ENCODE assay signal across 11 cellular contexts in genomic region chr14:69281450-69282169, GRCh38. TPM values are rescaled to one million over a fixed set of nuclear protein-coding genes. Genes with fewer than 3 reads are reported as not detected.
DNase-seq lines count a peak whose midpoint lies in the region; ATAC-seq and TF ChIP-seq lines count a peak whose summit lies in the region.
"Had no signal": no experiment of that assay in that cellular context is flagged by ENCODE, and none has a peak within 500 bp of the region (broad histone marks: within the 10 kb centered on the region; RNA-seq: fewer than 3 reads in every experiment).

No MANE protein-coding gene starts in this region.

- no peaks in the 10 kb centered on the region for H3K9me3 ChIP-seq in HEK293 (ENCODE audit: control insufficient read depth, insufficient read depth, low read depth, low read length)

- intact Hi-C loops in left cardiac atrium (cut with DNase I), result no loop called here

- H3K27ac ChIP-seq in HEK293 (ENCODE audit: extremely low read depth, low read depth, low read length), result no peak overlapping the region
- H3K27ac ChIP-seq: cardiac muscle cell, SK-N-MC had no signal

- H3K36me3 ChIP-seq in HEK293 (ENCODE audit: control insufficient read depth in 2 of 2, insufficient read depth in 1 of 2, low read length in 2 of 2), result no peaks in the 10 kb centered on the region
- H3K36me3 ChIP-seq: cardiac muscle cell had no signal

- DNase-seq in GM12865 (ENCODE audit: low read depth) (peak; percentile 36), NCI-H2196 treated with DMSO at 0.1 percent for 48 hours (lab: John Stamatoyannopoulos, UW; ENCODE audit: unreplicated experiment) (peak; percentile 75), left cardiac atrium (no peak), anterior cingulate cortex (lab: John Stamatoyannopoulos, UW) (no peak)
- DNase-seq: NCI-H1048 had no signal

- POLR2A ChIA-PET in HEK293 (lab: Yijun Ruan, JAX), result no interaction called here

- H3K4me3 ChIP-seq in GM12865 (ENCODE audit: low read depth, low read length), result no peak overlapping the region
- no peak overlapping the region for H3K4me3 ChIP-seq in HEK293 (ENCODE audit: low read depth, low read length)
- H3K4me3 ChIP-seq: cardiac muscle cell, SK-N-MC had no signal

- H3K4me1 ChIP-seq in HEK293 (ENCODE audit: control insufficient read depth, insufficient read depth, low read length), result no peaks in the 10 kb centered on the region

- CTCF ChIA-PET in HEK293 (lab: Yijun Ruan, JAX), result interaction anchor here (2.2 kb wide), 1 partner anchor 21 kb away, joined by 8 read pairs; the partner anchor contains the start of gene GALNT16

- ATAC-seq in left cardiac atrium (peak; percentile 50 to 65), HG03175 (IDR thresholded peaks at IDR 0.05; ENCODE audit: unreplicated experiment) (no peak), HG02623 (IDR thresholded peaks at IDR 0.05; ENCODE audit: unreplicated experiment) (no peak)
- ATAC-seq: esophagus mucosa had no signal

- TF ChIP-seq CTCF in GM12865 (IDR thresholded peaks at IDR 0.05; ENCODE audit: insufficient read depth, low read depth, low read length, missing control alignments), result no peak
- no peak for TF ChIP-seq CTCF in HEK293 (tag by site-specific recombination; IDR thresholded peaks at IDR 0.05)

TF ChIP-seq in HEK293, 187 proteins besides CTCF, POLR2A, EP300 and RAD21:
- TF ChIP-seq, protein P1, sequence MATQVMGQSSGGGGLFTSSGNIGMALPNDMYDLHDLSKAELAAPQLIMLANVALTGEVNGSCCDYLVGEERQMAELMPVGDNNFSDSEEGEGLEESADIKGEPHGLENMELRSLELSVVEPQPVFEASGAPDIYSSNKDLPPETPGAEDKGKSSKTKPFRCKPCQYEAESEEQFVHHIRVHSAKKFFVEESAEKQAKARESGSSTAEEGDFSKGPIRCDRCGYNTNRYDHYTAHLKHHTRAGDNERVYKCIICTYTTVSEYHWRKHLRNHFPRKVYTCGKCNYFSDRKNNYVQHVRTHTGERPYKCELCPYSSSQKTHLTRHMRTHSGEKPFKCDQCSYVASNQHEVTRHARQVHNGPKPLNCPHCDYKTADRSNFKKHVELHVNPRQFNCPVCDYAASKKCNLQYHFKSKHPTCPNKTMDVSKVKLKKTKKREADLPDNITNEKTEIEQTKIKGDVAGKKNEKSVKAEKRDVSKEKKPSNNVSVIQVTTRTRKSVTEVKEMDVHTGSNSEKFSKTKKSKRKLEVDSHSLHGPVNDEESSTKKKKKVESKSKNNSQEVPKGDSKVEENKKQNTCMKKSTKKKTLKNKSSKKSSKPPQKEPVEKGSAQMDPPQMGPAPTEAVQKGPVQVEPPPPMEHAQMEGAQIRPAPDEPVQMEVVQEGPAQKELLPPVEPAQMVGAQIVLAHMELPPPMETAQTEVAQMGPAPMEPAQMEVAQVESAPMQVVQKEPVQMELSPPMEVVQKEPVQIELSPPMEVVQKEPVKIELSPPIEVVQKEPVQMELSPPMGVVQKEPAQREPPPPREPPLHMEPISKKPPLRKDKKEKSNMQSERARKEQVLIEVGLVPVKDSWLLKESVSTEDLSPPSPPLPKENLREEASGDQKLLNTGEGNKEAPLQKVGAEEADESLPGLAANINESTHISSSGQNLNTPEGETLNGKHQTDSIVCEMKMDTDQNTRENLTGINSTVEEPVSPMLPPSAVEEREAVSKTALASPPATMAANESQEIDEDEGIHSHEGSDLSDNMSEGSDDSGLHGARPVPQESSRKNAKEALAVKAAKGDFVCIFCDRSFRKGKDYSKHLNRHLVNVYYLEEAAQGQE (tag by site-specific recombination; IDR thresholded peaks at IDR 0.05), result no peak
- TF ChIP-seq ATF2 (tag by site-specific recombination; IDR thresholded peaks at IDR 0.05; ENCODE audit: low read depth), result peak; percentile 87
- TF ChIP-seq ZNF140 (tag by site-specific recombination; IDR thresholded peaks at IDR 0.05), result no peak
- TF ChIP-seq, protein P2, sequence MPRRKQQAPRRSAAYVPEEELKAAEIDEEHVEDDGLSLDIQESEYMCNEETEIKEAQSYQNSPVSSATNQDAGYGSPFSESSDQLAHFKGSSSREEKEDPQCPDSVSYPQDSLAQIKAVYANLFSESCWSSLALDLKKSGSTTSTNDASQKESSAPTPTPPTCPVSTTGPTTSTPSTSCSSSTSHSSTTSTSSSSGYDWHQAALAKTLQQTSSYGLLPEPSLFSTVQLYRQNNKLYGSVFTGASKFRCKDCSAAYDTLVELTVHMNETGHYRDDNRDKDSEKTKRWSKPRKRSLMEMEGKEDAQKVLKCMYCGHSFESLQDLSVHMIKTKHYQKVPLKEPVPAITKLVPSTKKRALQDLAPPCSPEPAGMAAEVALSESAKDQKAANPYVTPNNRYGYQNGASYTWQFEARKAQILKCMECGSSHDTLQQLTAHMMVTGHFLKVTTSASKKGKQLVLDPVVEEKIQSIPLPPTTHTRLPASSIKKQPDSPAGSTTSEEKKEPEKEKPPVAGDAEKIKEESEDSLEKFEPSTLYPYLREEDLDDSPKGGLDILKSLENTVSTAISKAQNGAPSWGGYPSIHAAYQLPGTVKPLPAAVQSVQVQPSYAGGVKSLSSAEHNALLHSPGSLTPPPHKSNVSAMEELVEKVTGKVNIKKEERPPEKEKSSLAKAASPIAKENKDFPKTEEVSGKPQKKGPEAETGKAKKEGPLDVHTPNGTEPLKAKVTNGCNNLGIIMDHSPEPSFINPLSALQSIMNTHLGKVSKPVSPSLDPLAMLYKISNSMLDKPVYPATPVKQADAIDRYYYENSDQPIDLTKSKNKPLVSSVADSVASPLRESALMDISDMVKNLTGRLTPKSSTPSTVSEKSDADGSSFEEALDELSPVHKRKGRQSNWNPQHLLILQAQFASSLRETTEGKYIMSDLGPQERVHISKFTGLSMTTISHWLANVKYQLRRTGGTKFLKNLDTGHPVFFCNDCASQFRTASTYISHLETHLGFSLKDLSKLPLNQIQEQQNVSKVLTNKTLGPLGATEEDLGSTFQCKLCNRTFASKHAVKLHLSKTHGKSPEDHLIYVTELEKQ (tag by site-specific recombination; IDR thresholded peaks at IDR 0.05; ENCODE audit: borderline replicate concordance), result no peak
- peak; percentile 40; the same call in 1 of the 2 replicates for TF ChIP-seq ZBTB17 (tag by site-specific recombination; IDR thresholded peaks at IDR 0.05)
- 0 out of 2 replicates have a peak, but pooled peaks have one; percentile 61 for TF ChIP-seq ZBTB21 (tag by site-specific recombination; IDR thresholded peaks at IDR 0.05)
- TF ChIP-seq ZNF629 (tag by site-specific recombination; IDR thresholded peaks at IDR 0.05), result peak; percentile 69
- 0 out of 2 replicates have a peak, but pooled peaks have one; percentile 20 for TF ChIP-seq ZNF366 (tag by site-specific recombination; conservative IDR thresholded peaks at IDR 0.05)

RNA-seq across cellular contexts. Expression of gene GALNT16, which starts 21.7 kb away (rescaled TPM):
- 10 to 100 TPM; 28.8 to 50.0 TPM for total RNA-seq in left cardiac atrium

Comparison
In these comparisons a context has a peak if more than half of its experiments do, and no peak if none do; other contexts are left out.
1. DNase-seq: peak in GM12865 (single experiment) and NCI-H2196 treated with DMSO at 0.1 percent for 48 hours (single experiment); none in left cardiac atrium (single experiment) and anterior cingulate cortex (0 of 58).
2. ATAC-seq: peak in left cardiac atrium (2 of 2); none in HG03175 (single experiment) and HG02623 (single experiment).